10 cellular contexts compared by ENCODE assay signal in the genomic region with DNA sequence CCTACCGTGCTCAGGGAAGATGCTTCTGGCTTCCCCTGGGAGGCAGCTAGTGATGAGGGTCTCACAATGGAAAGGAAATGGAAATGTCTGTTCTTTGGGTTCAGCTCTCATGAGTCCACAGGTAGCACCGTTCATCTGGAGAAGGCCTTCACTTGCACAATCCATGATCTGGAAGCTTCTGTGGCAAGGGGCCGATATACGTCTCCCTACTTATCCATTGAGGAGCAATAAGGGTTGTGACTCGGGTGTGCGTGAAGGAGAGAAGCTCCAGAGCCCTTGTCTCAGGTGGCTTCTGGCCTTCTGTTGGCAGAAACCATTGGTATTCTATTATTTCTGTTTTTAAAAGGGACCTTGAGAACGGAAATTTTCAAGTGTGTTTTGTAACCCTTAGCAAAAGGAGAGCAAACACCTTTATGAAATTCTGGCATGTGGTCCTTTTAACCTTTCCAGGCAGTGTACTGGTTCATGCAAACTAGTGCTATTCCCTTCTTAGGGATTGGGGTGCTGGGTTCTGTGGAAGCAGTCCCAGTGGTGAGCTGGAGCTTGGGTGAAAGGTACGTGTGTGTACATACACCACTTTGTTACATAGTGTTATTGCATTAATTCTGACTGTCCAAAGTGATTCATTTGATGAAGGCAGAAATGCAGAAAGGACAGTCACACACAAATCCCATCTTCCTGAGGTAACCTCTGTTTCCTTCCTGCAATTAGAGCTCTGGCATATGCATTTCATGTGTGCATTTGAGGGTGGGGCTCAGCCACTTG. TPM values are rescaled to one million over a fixed set of nuclear protein-coding genes. Genes with fewer than 3 reads are reported as not detected.
A peak's percentile ranks its signal among the peaks of the same experiment; 100 is the strongest.
DNase-seq lines count a peak whose midpoint lies in the region; ATAC-seq and TF ChIP-seq lines count a peak whose summit lies in the region.
"Had no signal": no experiment of that assay in that cellular context is flagged by ENCODE, and none has a peak within 500 bp of the region (broad histone marks: within the 10 kb centered on the region; RNA-seq: fewer than 3 reads in every experiment).

No MANE protein-coding gene starts in this region.

- peak in 1 of 4 donors; percentile 28 for TF ChIP-seq POLR2A in upper lobe of left lung (IDR thresholded peaks at IDR 0.05)

- DNase-seq in activated naive CD4-positive, alpha-beta T cell treated with Interleukin-2 at 50 U/mL for 16 hours = no peak
- DNase-seq in activated naive CD8-positive, alpha-beta T cell treated with anti-CD3 and anti-CD28 coated beads, Interleukin-2, amount 10 ng/mL, durations not matched to agents 7 days and 5 days = no peak
- DNase-seq in lower lobe of right lung = no peak
- no peak for DNase-seq in upper lobe of left lung
- no peak for DNase-seq in activated CD8-positive, alpha-beta memory T cell treated with anti-CD3 and anti-CD28 coated beads for 24 hours
- DNase-seq in NCI-H345 treated with DMSO at 0.1 percent for 48 hours (lab: John Stamatoyannopoulos, UW; ENCODE audit: unreplicated experiment) = no peak
- DNase-seq in ascending aorta (ENCODE audit: low spot score in 2 of 2) = no peak
- DNase-seq: stimulated activated CD4-positive, alpha-beta T cell treated with anti-CD3 and anti-CD28 coated beads, Interleukin-4, amount 100 ng/mL, for 1 hour had no signal

- H3K27ac ChIP-seq in lower lobe of right lung (peak overlapping the region; percentile 93), upper lobe of left lung (peak overlapping the region; percentile 88 to 99 (median 95)), ascending aorta (no peak overlapping the region)
- H3K27ac ChIP-seq: cardiac muscle cell had no signal

- H3K4me3 ChIP-seq in lower lobe of right lung = peak overlapping the region; percentile 20
- no peak overlapping the region for H3K4me3 ChIP-seq in upper lobe of left lung
- H3K4me3 ChIP-seq in ascending aorta = no peak overlapping the region
- H3K4me3 ChIP-seq: cardiac muscle cell had no signal

- H3K4me3 Mint-ChIP-seq in activated naive CD4-positive, alpha-beta T cell treated with anti-CD3 and anti-CD28 coated beads, Interleukin-2, amount 50 U/mL, for 24 hours = peak overlapping the region; percentile 61
- H3K4me3 Mint-ChIP-seq in activated naive CD8-positive, alpha-beta T cell treated with anti-CD3 and anti-CD28 coated beads, Interleukin-2, amount 10 ng/mL, durations not matched to agents 7 days and 5 days = peak overlapping the region; percentile 84

- H3K27me3 Mint-ChIP-seq in activated naive CD4-positive, alpha-beta T cell treated with anti-CD3 and anti-CD28 coated beads, Interleukin-2, amount 50 U/mL, for 24 hours = no peaks in the 10 kb centered on the region
- H3K27me3 Mint-ChIP-seq in activated naive CD8-positive, alpha-beta T cell treated with anti-CD3 and anti-CD28 coated beads, Interleukin-2, amount 10 ng/mL, durations not matched to agents 7 days and 5 days = no peaks in the 10 kb centered on the region

- TF ChIP-seq CTCF in lower lobe of right lung (IDR thresholded peaks at IDR 0.05) (no peak), upper lobe of left lung (IDR thresholded peaks at IDR 0.05) (no peak), ascending aorta (IDR thresholded peaks at IDR 0.05) (no peak)

- H3K36me3 ChIP-seq in lower lobe of right lung (peaks cover 12% of the 10 kb centered on the region), upper lobe of left lung (peaks cover 0 to 8% (median 0%) of the 10 kb centered on the region in 4 donors), ascending aorta (peaks cover 0 to 12% of the 10 kb centered on the region in 2 donors)
- H3K36me3 ChIP-seq: cardiac muscle cell had no signal

- TF ChIP-seq EP300 in upper lobe of left lung (IDR thresholded peaks at IDR 0.05) = peak in 2 of 4 donors; percentile 50 to 58

- WGBS in upper lobe of left lung, 2 donors = 61 to 79% methylated on average over 7 to 8 of the region's 8 CpGs

- peaks cover 9% of the 10 kb centered on the region for H3K36me3 Mint-ChIP-seq in activated naive CD4-positive, alpha-beta T cell treated with anti-CD3 and anti-CD28 coated beads, Interleukin-2, amount 50 U/mL, for 24 hours
- H3K36me3 Mint-ChIP-seq in activated naive CD8-positive, alpha-beta T cell treated with anti-CD3 and anti-CD28 coated beads, Interleukin-2, amount 10 ng/mL, durations not matched to agents 7 days and 5 days = peaks cover 34% of the 10 kb centered on the region

- intact Hi-C loops in lower lobe of right lung (cut with DNase I) = no loop called here
- intact Hi-C loops in ascending aorta (cut with DNase I) = no loop called here

- no peaks in the 10 kb centered on the region for H3K9me3 Mint-ChIP-seq in activated naive CD4-positive, alpha-beta T cell treated with anti-CD3 and anti-CD28 coated beads, Interleukin-2, amount 50 U/mL, for 24 hours
- H3K9me3 Mint-ChIP-seq in activated naive CD8-positive, alpha-beta T cell treated with anti-CD3 and anti-CD28 coated beads, Interleukin-2, amount 10 ng/mL, durations not matched to agents 7 days and 5 days = no peaks in the 10 kb centered on the region

- H3K9me3 ChIP-seq in lower lobe of right lung (no peaks in the 10 kb centered on the region), upper lobe of left lung (no peaks in the 10 kb centered on the region), ascending aorta (no peaks in the 10 kb centered on the region)

- H3K27me3 ChIP-seq in lower lobe of right lung (ENCODE audit: low read depth) = no peaks in the 10 kb centered on the region
- H3K27me3 ChIP-seq in upper lobe of left lung = no peaks in the 10 kb centered on the region
- no peaks in the 10 kb centered on the region for H3K27me3 ChIP-seq in ascending aorta
- H3K27me3 ChIP-seq: cardiac muscle cell had no signal

- H3K4me1 ChIP-seq in lower lobe of right lung (peaks cover 100% of the 10 kb centered on the region), upper lobe of left lung (peaks cover 100% of the 10 kb centered on the region in 4 donors), ascending aorta (peaks cover 0 to 35% of the 10 kb centered on the region in 2 donors)

- H3K4me1 Mint-ChIP-seq in activated naive CD4-positive, alpha-beta T cell treated with anti-CD3 and anti-CD28 coated beads, Interleukin-2, amount 50 U/mL, for 24 hours = peaks cover 93% of the 10 kb centered on the region
- H3K4me1 Mint-ChIP-seq in activated naive CD8-positive, alpha-beta T cell treated with anti-CD3 and anti-CD28 coated beads, Interleukin-2, amount 10 ng/mL, durations not matched to agents 7 days and 5 days = peaks cover 86% of the 10 kb centered on the region

- peak overlapping the region; percentile 99 for H3K27ac Mint-ChIP-seq in activated naive CD4-positive, alpha-beta T cell treated with anti-CD3 and anti-CD28 coated beads, Interleukin-2, amount 50 U/mL, for 24 hours
- peak overlapping the region; percentile 100 for H3K27ac Mint-ChIP-seq in activated naive CD8-positive, alpha-beta T cell treated with anti-CD3 and anti-CD28 coated beads, Interleukin-2, amount 10 ng/mL, durations not matched to agents 7 days and 5 days

- POLR2A ChIA-PET in activated naive CD8-positive, alpha-beta T cell treated with anti-CD3 and anti-CD28 coated beads, Interleukin-2, amount 10 ng/mL, durations not matched to agents 7 days and 5 days (lab: Charles Lee) = interaction anchor here (1.1 to 19.8 kb wide), 6 partner anchors 13 to 141 kb away, joined by 3 to 390 read pairs (median 66); partner anchors contain the start of gene KLF13

- no peak for ATAC-seq in activated naive CD8-positive, alpha-beta T cell treated with anti-CD3 and anti-CD28 coated beads, Interleukin-2, amount 10 ng/mL, durations not matched to agents 7 days and 5 days (ENCODE audit: low read depth)
- ATAC-seq in lower lobe of right lung (peak; percentile 54 to 73), upper lobe of left lung (ENCODE audit: low FRiP score in 2 of 2) (peak in 1 of 2 donors; percentile 45)

RNA-seq across cellular contexts. Expression of gene KLF13, which starts 32.5 kb away (rescaled TPM):
- 100 to 1,000 TPM; 230 to 252 TPM for total RNA-seq in activated naive CD8-positive, alpha-beta T cell treated with anti-CD3 and anti-CD28 coated beads, Interleukin-2, amount 10 ng/mL, durations not matched to agents 7 days and 5 days
- total RNA-seq in lower lobe of right lung (178 TPM), upper lobe of left lung (100 to 1,000 TPM; 103 to 231 (median 147) TPM), ascending aorta (235 TPM)

Comparison
In these comparisons a context has a peak if more than half of its experiments do, and no peak if none do; other contexts are left out.
1. H3K27ac ChIP-seq: peak in lower lobe of right lung (single experiment) and upper lobe of left lung (4 of 4); none in ascending aorta (0 of 2).